1 cellular context compared by ENCODE assay signal in the genomic region with DNA sequence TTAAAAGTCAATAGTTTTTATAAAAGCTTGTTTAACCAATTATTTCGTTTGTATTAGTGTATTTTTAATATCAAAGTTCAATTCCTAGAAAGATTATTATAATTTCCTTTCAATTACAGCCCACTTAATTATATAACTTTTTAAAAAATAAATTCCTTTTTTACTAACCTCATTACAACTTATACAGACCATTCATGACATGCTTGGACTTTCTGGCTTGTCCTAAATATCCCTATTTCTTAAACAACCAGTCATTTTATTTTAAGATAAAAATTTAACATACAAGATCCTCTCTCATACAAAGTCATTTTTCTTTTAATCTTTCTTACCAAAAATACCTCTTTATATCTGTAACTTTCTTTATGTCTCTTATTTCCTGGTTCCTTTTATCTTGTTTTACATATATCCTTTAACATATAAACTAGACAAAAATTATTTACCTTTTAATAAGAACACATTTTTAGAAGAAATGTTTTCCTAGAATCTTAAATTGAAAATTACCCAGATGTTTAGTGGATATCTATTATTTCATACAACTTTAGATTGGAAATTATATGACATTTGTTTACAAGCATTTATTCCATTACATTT.
TF ChIP-seq lines count a peak whose summit lies in the region.

No MANE protein-coding gene starts in this region.

TF ChIP-seq in GM23338, 12 proteins besides CTCF, POLR2A, EP300 and RAD21 (continued from another document):
- TF ChIP-seq, protein P1, sequence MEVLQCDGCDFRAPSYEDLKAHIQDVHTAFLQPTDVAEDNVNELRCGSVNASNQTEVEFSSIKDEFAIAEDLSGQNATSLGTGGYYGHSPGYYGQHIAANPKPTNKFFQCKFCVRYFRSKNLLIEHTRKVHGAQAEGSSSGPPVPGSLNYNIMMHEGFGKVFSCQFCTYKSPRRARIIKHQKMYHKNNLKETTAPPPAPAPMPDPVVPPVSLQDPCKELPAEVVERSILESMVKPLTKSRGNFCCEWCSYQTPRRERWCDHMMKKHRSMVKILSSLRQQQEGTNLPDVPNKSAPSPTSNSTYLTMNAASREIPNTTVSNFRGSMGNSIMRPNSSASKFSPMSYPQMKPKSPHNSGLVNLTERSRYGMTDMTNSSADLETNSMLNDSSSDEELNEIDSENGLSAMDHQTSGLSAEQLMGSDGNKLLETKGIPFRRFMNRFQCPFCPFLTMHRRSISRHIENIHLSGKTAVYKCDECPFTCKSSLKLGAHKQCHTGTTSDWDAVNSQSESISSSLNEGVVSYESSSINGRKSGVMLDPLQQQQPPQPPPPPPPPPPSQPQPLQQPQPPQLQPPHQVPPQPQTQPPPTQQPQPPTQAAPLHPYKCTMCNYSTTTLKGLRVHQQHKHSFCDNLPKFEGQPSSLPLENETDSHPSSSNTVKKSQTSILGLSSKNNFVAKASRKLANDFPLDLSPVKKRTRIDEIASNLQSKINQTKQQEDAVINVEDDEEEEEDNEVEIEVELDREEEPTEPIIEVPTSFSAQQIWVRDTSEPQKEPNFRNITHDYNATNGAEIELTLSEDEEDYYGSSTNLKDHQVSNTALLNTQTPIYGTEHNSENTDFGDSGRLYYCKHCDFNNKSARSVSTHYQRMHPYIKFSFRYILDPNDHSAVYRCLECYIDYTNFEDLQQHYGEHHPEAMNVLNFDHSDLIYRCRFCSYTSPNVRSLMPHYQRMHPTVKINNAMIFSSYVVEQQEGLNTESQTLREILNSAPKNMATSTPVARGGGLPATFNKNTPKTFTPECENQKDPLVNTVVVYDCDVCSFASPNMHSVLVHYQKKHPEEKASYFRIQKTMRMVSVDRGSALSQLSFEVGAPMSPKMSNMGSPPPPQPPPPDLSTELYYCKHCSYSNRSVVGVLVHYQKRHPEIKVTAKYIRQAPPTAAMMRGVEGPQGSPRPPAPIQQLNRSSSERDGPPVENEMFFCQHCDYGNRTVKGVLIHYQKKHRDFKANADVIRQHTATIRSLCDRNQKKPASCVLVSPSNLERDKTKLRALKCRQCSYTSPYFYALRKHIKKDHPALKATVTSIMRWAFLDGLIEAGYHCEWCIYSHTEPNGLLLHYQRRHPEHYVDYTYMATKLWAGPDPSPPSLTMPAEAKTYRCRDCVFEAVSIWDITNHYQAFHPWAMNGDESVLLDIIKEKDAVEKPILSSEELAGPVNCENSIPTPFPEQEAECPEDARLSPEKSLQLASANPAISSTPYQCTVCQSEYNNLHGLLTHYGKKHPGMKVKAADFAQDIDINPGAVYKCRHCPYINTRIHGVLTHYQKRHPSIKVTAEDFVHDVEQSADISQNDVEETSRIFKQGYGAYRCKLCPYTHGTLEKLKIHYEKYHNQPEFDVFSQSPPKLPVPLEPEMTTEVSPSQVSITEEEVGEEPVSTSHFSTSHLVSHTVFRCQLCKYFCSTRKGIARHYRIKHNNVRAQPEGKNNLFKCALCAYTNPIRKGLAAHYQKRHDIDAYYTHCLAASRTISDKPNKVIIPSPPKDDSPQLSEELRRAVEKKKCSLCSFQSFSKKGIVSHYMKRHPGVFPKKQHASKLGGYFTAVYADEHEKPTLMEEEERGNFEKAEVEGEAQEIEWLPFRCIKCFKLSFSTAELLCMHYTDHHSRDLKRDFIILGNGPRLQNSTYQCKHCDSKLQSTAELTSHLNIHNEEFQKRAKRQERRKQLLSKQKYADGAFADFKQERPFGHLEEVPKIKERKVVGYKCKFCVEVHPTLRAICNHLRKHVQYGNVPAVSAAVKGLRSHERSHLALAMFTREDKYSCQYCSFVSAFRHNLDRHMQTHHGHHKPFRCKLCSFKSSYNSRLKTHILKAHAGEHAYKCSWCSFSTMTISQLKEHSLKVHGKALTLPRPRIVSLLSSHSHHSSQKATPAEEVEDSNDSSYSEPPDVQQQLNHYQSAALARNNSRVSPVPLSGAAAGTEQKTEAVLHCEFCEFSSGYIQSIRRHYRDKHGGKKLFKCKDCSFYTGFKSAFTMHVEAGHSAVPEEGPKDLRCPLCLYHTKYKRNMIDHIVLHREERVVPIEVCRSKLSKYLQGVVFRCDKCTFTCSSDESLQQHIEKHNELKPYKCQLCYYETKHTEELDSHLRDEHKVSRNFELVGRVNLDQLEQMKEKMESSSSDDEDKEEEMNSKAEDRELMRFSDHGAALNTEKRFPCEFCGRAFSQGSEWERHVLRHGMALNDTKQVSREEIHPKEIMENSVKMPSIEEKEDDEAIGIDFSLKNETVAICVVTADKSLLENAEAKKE (CRISPR knock-in tag; IDR thresholded peaks at IDR 0.05): no peak
- no peak for TF ChIP-seq EZH2 (IDR thresholded peaks at IDR 0.05; ENCODE audit: low read depth, unreplicated experiment)
- no peak for TF ChIP-seq CREB1 (CRISPR knock-in tag; IDR thresholded peaks at IDR 0.05; ENCODE audit: low read depth)
- no peak for TF ChIP-seq EZH2phosphoT487 (IDR thresholded peaks at IDR 0.05; ENCODE audit: unreplicated experiment)
- TF ChIP-seq ZNF331 (CRISPR knock-in tag; IDR thresholded peaks at IDR 0.05; ENCODE audit: low read depth): no peak
- no peak for TF ChIP-seq STAT1 (IDR thresholded peaks at IDR 0.05; ENCODE audit: unreplicated experiment)
- TF ChIP-seq NANOG (IDR thresholded peaks at IDR 0.05; ENCODE audit: borderline replicate concordance): no peak
- TF ChIP-seq, protein P2, sequence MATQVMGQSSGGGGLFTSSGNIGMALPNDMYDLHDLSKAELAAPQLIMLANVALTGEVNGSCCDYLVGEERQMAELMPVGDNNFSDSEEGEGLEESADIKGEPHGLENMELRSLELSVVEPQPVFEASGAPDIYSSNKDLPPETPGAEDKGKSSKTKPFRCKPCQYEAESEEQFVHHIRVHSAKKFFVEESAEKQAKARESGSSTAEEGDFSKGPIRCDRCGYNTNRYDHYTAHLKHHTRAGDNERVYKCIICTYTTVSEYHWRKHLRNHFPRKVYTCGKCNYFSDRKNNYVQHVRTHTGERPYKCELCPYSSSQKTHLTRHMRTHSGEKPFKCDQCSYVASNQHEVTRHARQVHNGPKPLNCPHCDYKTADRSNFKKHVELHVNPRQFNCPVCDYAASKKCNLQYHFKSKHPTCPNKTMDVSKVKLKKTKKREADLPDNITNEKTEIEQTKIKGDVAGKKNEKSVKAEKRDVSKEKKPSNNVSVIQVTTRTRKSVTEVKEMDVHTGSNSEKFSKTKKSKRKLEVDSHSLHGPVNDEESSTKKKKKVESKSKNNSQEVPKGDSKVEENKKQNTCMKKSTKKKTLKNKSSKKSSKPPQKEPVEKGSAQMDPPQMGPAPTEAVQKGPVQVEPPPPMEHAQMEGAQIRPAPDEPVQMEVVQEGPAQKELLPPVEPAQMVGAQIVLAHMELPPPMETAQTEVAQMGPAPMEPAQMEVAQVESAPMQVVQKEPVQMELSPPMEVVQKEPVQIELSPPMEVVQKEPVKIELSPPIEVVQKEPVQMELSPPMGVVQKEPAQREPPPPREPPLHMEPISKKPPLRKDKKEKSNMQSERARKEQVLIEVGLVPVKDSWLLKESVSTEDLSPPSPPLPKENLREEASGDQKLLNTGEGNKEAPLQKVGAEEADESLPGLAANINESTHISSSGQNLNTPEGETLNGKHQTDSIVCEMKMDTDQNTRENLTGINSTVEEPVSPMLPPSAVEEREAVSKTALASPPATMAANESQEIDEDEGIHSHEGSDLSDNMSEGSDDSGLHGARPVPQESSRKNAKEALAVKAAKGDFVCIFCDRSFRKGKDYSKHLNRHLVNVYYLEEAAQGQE (IDR thresholded peaks at IDR 0.05; ENCODE audit: unreplicated experiment): no peak
- TF ChIP-seq, protein P3, sequence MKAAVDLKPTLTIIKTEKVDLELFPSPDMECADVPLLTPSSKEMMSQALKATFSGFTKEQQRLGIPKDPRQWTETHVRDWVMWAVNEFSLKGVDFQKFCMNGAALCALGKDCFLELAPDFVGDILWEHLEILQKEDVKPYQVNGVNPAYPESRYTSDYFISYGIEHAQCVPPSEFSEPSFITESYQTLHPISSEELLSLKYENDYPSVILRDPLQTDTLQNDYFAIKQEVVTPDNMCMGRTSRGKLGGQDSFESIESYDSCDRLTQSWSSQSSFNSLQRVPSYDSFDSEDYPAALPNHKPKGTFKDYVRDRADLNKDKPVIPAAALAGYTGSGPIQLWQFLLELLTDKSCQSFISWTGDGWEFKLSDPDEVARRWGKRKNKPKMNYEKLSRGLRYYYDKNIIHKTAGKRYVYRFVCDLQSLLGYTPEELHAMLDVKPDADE (IDR thresholded peaks at IDR 0.05): no peak
